ENCODE assay signal across 20 cellular contexts in genomic region chr2:204635478-204635877, GRCh38.
DNase-seq lines count a peak whose midpoint lies in the region; ATAC-seq and TF ChIP-seq lines count a peak whose summit lies in the region.
"Had no signal": no experiment of that assay in that cellular context is flagged by ENCODE, and none has a peak within 500 bp of the region (broad histone marks: within the 10 kb centered on the region; RNA-seq: fewer than 3 reads in every experiment).

No MANE protein-coding gene starts in this region.

- H3K4me1 ChIP-seq in foreskin keratinocyte, result no peaks in the 10 kb centered on the region
- no peaks in the 10 kb centered on the region for H3K4me1 ChIP-seq in thyroid gland

- intact Hi-C loops in thyroid gland (cut with DNase I), result no loop called here

- DNase-seq in NCI-H226 (peak; percentile 24), dermis blood vessel endothelial cell (peak; percentile 23), foreskin keratinocyte (peak in 1 of 2 donors; percentile 7), thyroid gland (no peak), AML-193 (lab: John Stamatoyannopoulos, UW) (no peak), Kasumi-1 (lab: John Stamatoyannopoulos, UW) (no peak)
- DNase-seq: ACHN; Caco-2; CD4-positive, alpha-beta T cell; DMS153; DMS79; GDM1; GOT3; H7; HFFc6; IMR-90 had no signal

- no peaks in the 10 kb centered on the region for H3K9me3 ChIP-seq in thyroid gland
- H3K9me3 ChIP-seq: Caco-2 had no signal

- H3K27me3 ChIP-seq in foreskin keratinocyte (no peaks in the 10 kb centered on the region), thyroid gland (no peaks in the 10 kb centered on the region)

- no peak for TF ChIP-seq POLR2A in thyroid gland (IDR thresholded peaks at IDR 0.05)

- no peaks in the 10 kb centered on the region for H3K36me3 ChIP-seq in thyroid gland

- H3K4me3 ChIP-seq in thyroid gland (replicated peaks in 1 of 3), result no peak overlapping the region

- TF ChIP-seq CTCF in foreskin keratinocyte (conservative IDR thresholded peaks at IDR 0.05), result no peak
- no peak for TF ChIP-seq CTCF in thyroid gland (IDR thresholded peaks at IDR 0.05)

- 77 to 88% methylated on average over 3 of the region's 3 CpGs for WGBS in thyroid gland, 2 donors

- ATAC-seq in foreskin keratinocyte (peak; percentile 25), GM18867 (IDR thresholded peaks at IDR 0.05; ENCODE audit: unreplicated experiment) (no peak)
- ATAC-seq: HCT116 had no signal

- H3K27ac ChIP-seq in foreskin keratinocyte (no peak overlapping the region), thyroid gland (no peak overlapping the region)
- H3K27ac ChIP-seq: C4-2B, HL-60 had no signal

Comparison
In these comparisons a context has a peak if more than half of its experiments do, and no peak if none do; other contexts are left out.
1. DNase-seq: peak in NCI-H226 (single experiment) and dermis blood vessel endothelial cell (single experiment); none in thyroid gland (0 of 2), AML-193 (0 of 2) and Kasumi-1 (0 of 2).